Comparison of ENCODE assay signal across 11 cellular contexts in the genomic region with DNA sequence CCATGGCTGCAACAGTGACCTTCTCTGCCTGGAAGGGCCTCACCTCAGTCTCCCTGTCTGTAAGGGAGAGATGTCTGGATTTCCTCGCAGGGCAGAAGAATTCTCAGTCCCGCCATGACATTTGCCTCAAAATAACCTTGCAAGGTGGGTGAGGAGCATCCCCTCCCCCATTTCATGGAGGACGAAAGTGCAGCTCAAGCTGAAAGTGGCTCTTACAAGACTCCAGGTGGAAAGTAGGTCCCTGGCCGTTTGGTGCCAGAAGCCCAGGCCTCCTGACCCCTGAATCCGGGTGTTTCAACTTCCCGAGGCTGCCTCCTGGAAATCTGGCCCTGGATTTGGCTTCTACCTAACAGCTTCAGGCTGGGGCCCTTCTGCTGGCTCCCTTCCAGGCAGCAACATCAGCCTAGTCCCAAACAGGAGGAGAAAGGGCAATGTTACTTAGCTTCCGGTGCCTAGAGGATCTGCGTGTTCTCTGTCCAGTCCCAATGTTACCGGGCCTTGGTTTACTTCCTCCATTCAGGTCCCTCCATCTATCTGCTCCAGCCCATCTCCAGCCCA. TPM values are rescaled to one million over a fixed set of nuclear protein-coding genes. Genes with fewer than 3 reads are reported as not detected.
DNase-seq lines count a peak whose midpoint lies in the region; ATAC-seq and TF ChIP-seq lines count a peak whose summit lies in the region.
"Had no signal": no experiment of that assay in that cellular context is flagged by ENCODE, and none has a peak within 500 bp of the region (broad histone marks: within the 10 kb centered on the region; RNA-seq: fewer than 3 reads in every experiment).

No MANE protein-coding gene starts in this region.

- peak; percentile 46 for DNase-seq in fibroblast of villous mesenchyme (ENCODE audit: low read depth)
- peak; percentile 82 for DNase-seq in sciatic nerve (ENCODE audit: low spot score)
- DNase-seq in NCI-H2171 (lab: John Stamatoyannopoulos, UW) = no peak
- DNase-seq in activated T-cell treated with anti-CD3 and anti-CD28 coated beads, Interleukin-2, amount 50 U/mL, for 4 hours = no peak
- DNase-seq in activated CD8-positive, alpha-beta memory T cell treated with anti-CD3 and anti-CD28 coated beads, Interleukin-2, amount 50 U/mL, for 4 hours = no peak
- DNase-seq in CD4-positive, alpha-beta T cell = no peak
- DNase-seq: activated CD8-positive, alpha-beta memory T cell treated with anti-CD3 and anti-CD28 coated beads for 24 hours; GF-D8 had no signal

- H3K4me3 Mint-ChIP-seq in activated T-cell treated with anti-CD3 and anti-CD28 coated beads, Interleukin-2, amount 50 U/mL, for 4 hours = no peak overlapping the region
- no peak overlapping the region for H3K4me3 Mint-ChIP-seq in CD4-positive, alpha-beta T cell
- H3K4me3 Mint-ChIP-seq: memory B cell had no signal

- peak overlapping the region; percentile 74; the same call in 1 of the 2 replicates for H3K9ac ChIP-seq in ES-I3 (ENCODE audit: low read depth, low read length)

- POLR2A ChIA-PET in CD4-positive, alpha-beta T cell (lab: Charles Lee) = no interaction called here

- no peaks in the 10 kb centered on the region for H3K9me3 Mint-ChIP-seq in activated T-cell treated with anti-CD3 and anti-CD28 coated beads, Interleukin-2, amount 50 U/mL, for 4 hours
- no peaks in the 10 kb centered on the region for H3K9me3 Mint-ChIP-seq in CD4-positive, alpha-beta T cell
- H3K9me3 Mint-ChIP-seq: memory B cell had no signal

- H3K27me3 Mint-ChIP-seq in activated T-cell treated with anti-CD3 and anti-CD28 coated beads, Interleukin-2, amount 50 U/mL, for 4 hours (ENCODE audit: low read depth) = peaks cover 20% of the 10 kb centered on the region
- peaks cover 15% of the 10 kb centered on the region for H3K27me3 Mint-ChIP-seq in CD4-positive, alpha-beta T cell

- H3K9me3 ChIP-seq in ES-I3 (ENCODE audit: control insufficient read depth, insufficient read depth, low read length) = no peaks in the 10 kb centered on the region
- no peaks in the 10 kb centered on the region for H3K9me3 ChIP-seq in CD4-positive, alpha-beta T cell (ENCODE audit: control insufficient read depth, low read length)

- H3K4me1 Mint-ChIP-seq in activated T-cell treated with anti-CD3 and anti-CD28 coated beads, Interleukin-2, amount 50 U/mL, for 4 hours (ENCODE audit: low read depth) = no peaks in the 10 kb centered on the region
- H3K4me1 Mint-ChIP-seq in CD4-positive, alpha-beta T cell (ENCODE audit: low read depth) = no peaks in the 10 kb centered on the region
- H3K4me1 Mint-ChIP-seq: memory B cell had no signal

- no peaks in the 10 kb centered on the region for H3K36me3 ChIP-seq in ES-I3 (ENCODE audit: insufficient read depth, low read length)

- TF ChIP-seq CTCF in fibroblast of villous mesenchyme (IDR thresholded peaks at IDR 0.05; ENCODE audit: insufficient read depth, low read depth, low read length) = no peak
- TF ChIP-seq CTCF in CD4-positive, alpha-beta T cell (IDR thresholded peaks at IDR 0.05) = no peak

- peaks cover 9% of the 10 kb centered on the region; the same call in 1 of the 2 replicates for H3K4me1 ChIP-seq in ES-I3 (ENCODE audit: insufficient read depth, low read length)

- no peak overlapping the region for H3K27ac ChIP-seq in CD4-positive, alpha-beta T cell (ENCODE audit: low read depth, low read length)

- H3K36me3 Mint-ChIP-seq in activated T-cell treated with anti-CD3 and anti-CD28 coated beads, Interleukin-2, amount 50 U/mL, for 4 hours (ENCODE audit: insufficient read depth) = no peaks in the 10 kb centered on the region
- no peaks in the 10 kb centered on the region for H3K36me3 Mint-ChIP-seq in CD4-positive, alpha-beta T cell (ENCODE audit: low read depth)
- H3K36me3 Mint-ChIP-seq: memory B cell had no signal

- intact Hi-C loops in sciatic nerve (cut with DNase I) = no loop called here
- intact Hi-C loops in CD4-positive, alpha-beta T cell (cut with DNase I, micrococcal nuclease) = no loop called here

- H3K27ac Mint-ChIP-seq in CD4-positive, alpha-beta T cell = no peak overlapping the region
- H3K27ac Mint-ChIP-seq: memory B cell had no signal

- H3K27me3 ChIP-seq in CD4-positive, alpha-beta T cell (ENCODE audit: control insufficient read depth, insufficient read depth, low read length) = peaks cover 20% of the 10 kb centered on the region

- CTCF ChIA-PET in CD4-positive, alpha-beta T cell (lab: Charles Lee) = no interaction called here

- peak; percentile 6 for ATAC-seq in sciatic nerve
- no peak for ATAC-seq in activated T-cell treated with anti-CD3 and anti-CD28 coated beads, Interleukin-2, amount 50 U/mL, for 4 hours
- ATAC-seq in CD4-positive, alpha-beta T cell (ENCODE audit: poor library complexity) = no peak

- no peak overlapping the region for H3K4me3 ChIP-seq in fibroblast of villous mesenchyme (ENCODE audit: low read depth, low read length)

TF ChIP-seq in PFSK-1, 5 proteins besides CTCF, POLR2A, EP300 and RAD21:
- peak; percentile 61 for TF ChIP-seq FOXP2 (optimal IDR thresholded peaks at IDR 0.05; ENCODE audit: borderline replicate concordance, extremely low read depth, extremely low read length, insufficient read depth)
- TF ChIP-seq SIN3A (IDR thresholded peaks at IDR 0.05; ENCODE audit: borderline replicate concordance, insufficient read depth, low read length) = no peak
- peak; percentile 51; the same call in 1 of the 2 replicates for TF ChIP-seq TAF1 (IDR thresholded peaks at IDR 0.05; ENCODE audit: borderline replicate concordance, insufficient read depth, low read length)
- TF ChIP-seq, protein P1, sequence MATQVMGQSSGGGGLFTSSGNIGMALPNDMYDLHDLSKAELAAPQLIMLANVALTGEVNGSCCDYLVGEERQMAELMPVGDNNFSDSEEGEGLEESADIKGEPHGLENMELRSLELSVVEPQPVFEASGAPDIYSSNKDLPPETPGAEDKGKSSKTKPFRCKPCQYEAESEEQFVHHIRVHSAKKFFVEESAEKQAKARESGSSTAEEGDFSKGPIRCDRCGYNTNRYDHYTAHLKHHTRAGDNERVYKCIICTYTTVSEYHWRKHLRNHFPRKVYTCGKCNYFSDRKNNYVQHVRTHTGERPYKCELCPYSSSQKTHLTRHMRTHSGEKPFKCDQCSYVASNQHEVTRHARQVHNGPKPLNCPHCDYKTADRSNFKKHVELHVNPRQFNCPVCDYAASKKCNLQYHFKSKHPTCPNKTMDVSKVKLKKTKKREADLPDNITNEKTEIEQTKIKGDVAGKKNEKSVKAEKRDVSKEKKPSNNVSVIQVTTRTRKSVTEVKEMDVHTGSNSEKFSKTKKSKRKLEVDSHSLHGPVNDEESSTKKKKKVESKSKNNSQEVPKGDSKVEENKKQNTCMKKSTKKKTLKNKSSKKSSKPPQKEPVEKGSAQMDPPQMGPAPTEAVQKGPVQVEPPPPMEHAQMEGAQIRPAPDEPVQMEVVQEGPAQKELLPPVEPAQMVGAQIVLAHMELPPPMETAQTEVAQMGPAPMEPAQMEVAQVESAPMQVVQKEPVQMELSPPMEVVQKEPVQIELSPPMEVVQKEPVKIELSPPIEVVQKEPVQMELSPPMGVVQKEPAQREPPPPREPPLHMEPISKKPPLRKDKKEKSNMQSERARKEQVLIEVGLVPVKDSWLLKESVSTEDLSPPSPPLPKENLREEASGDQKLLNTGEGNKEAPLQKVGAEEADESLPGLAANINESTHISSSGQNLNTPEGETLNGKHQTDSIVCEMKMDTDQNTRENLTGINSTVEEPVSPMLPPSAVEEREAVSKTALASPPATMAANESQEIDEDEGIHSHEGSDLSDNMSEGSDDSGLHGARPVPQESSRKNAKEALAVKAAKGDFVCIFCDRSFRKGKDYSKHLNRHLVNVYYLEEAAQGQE (IDR thresholded peaks at IDR 0.05; ENCODE audit: insufficient read depth in 1 of 2, low read depth in 2 of 2, low read length in 2 of 2) = peak in 1 of 2 experiments; percentile 52; a peak in 1 of 4 replicates
- no peak for TF ChIP-seq POLR2AphosphoS5 (IDR thresholded peaks at IDR 0.05; ENCODE audit: low read depth, low read length)
TF ChIP-seq in PFSK-1: peak in this region for 3.

RNA-seq across cellular contexts. Expression of a gene that starts 0.8 kb away (rescaled TPM):
- 95.1 TPM for polyA plus RNA-seq in PFSK-1 (2012; ENCODE audit: insufficient read length, low read depth)
- total RNA-seq in fibroblast of villous mesenchyme (86.8 and 87.0 TPM in 2 replicates), sciatic nerve (57.5 TPM)
- under 1 TPM in 1 of 3 donors, not detected in 2; 0.03 TPM for total RNA-seq in activated T-cell treated with anti-CD3 and anti-CD28 coated beads, Interleukin-2, amount 50 U/mL, for 4 hours
- total RNA-seq in CD4-positive, alpha-beta T cell = not detected

Comparison
In these comparisons a context has a peak if more than half of its experiments do, and no peak if none do; other contexts are left out.
1. DNase-seq: peak in fibroblast of villous mesenchyme (single experiment) and sciatic nerve (single experiment); none in NCI-H2171 (single experiment), activated T-cell treated with anti-CD3 and anti-CD28 coated beads, Interleukin-2, amount 50 U/mL, for 4 hours (single experiment), activated CD8-positive, alpha-beta memory T cell treated with anti-CD3 and anti-CD28 coated beads, Interleukin-2, amount 50 U/mL, for 4 hours (single experiment) and CD4-positive, alpha-beta T cell (0 of 10).
2. RNA of a gene that starts 0.8 kb away (total RNA-seq): 86.8 to 87.0 TPM in fibroblast of villous mesenchyme and 57.5 TPM in sciatic nerve (single experiment); not detected in CD4-positive, alpha-beta T cell and 0.03 TPM in activated T-cell treated with anti-CD3 and anti-CD28 coated beads, Interleukin-2, amount 50 U/mL, for 4 hours; every median in the first group is over 10 times any median in the second.